ENCODE assay signal across 23 cellular contexts in the genomic region with DNA sequence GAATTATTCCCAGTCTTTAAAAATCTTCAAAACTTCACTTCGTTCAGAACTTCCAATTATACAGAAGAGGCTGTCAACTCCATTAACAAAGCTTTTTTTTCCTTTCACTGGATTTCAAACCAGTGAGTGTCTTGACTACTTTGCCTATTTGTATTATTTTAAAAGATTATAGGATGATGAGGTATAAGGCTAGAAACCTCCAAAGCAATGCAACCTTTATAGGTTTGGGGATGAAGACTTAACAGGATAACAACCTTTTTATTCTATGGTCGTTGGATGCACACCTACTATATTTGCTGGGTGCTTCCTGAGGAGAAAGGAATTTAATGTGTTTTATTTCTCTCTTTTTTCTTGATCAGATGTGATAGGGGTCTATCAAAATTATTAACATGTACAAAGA. TPM values are rescaled to one million over a fixed set of nuclear protein-coding genes. Genes with fewer than 3 reads are reported as not detected.
DNase-seq lines count a peak whose midpoint lies in the region; ATAC-seq, FAIRE-seq and TF ChIP-seq lines count a peak whose summit lies in the region.
"Had no signal": no experiment of that assay in that cellular context is flagged by ENCODE, and none has a peak within 500 bp of the region (broad histone marks: within the 10 kb centered on the region; RNA-seq: fewer than 3 reads in every experiment).

No MANE protein-coding gene starts in this region.

- peaks cover 93% of the 10 kb centered on the region for H3K27me3 Mint-ChIP-seq in nephron (ENCODE audit: low read depth)

- H3K9ac ChIP-seq in HUES48 (ENCODE audit: low read depth, low read length): no peak overlapping the region

- H3K27ac Mint-ChIP-seq in nephron: no peak overlapping the region
- H3K27ac Mint-ChIP-seq: activated CD4-positive, alpha-beta memory T cell treated with anti-CD3 and anti-CD28 coated beads for 36 hours; natural killer cell treated with Interleukin-12 subunit alpha and Interleukin-12 subunit beta and Interleukin-15 and Interleukin-18, amount 100 ng/mL, for 72 hours had no signal

- ATAC-seq in A549: no peak
- no peak for ATAC-seq in HG03457 (IDR thresholded peaks at IDR 0.05; ENCODE audit: unreplicated experiment)
- no peak for ATAC-seq in GM18909 (IDR thresholded peaks at IDR 0.05; ENCODE audit: poor library complexity, unreplicated experiment)
- ATAC-seq: K562 had no signal

- H3K27me3 ChIP-seq in HUES48 (ENCODE audit: control insufficient read depth, insufficient read depth, low read length) (peaks cover 47% of the 10 kb centered on the region), ectodermal cell (ENCODE audit: control insufficient read depth, insufficient read depth, low read length, poor library complexity, severe bottlenecking) (peaks cover 86% of the 10 kb centered on the region)

- peak overlapping the region; percentile 100; the same call in 2 of the 3 replicates for H3K4me2 ChIP-seq in A549

- WGBS in A549 (ENCODE audit: missing lambda C conversion rate): 62% methylated on average over 2 of the region's 2 CpGs
- WGBS in ectodermal cell, 2 experiments: 39 to 50% methylated on average over 2 of the region's 2 CpGs

- FAIRE-seq in A549 (lab: Jason Lieb, UNC): no peak
- FAIRE-seq: GM12891, K562 had no signal

- TF ChIP-seq RAD21 in A549 (conservative IDR thresholded peaks at IDR 0.05 in 1 of 2, IDR thresholded peaks at IDR 0.05 in 1 of 2): no peak

- H3K9me3 Mint-ChIP-seq in nephron: no peaks in the 10 kb centered on the region
- H3K9me3 Mint-ChIP-seq: activated CD4-positive, alpha-beta memory T cell treated with anti-CD3 and anti-CD28 coated beads for 36 hours; natural killer cell treated with Interleukin-12 subunit alpha and Interleukin-12 subunit beta and Interleukin-15 and Interleukin-18, amount 100 ng/mL, for 72 hours had no signal

- peak overlapping the region; percentile 65 to 72 (median 71) for H3K4me3 Mint-ChIP-seq in nephron
- H3K4me3 Mint-ChIP-seq: activated CD4-positive, alpha-beta memory T cell treated with anti-CD3 and anti-CD28 coated beads for 36 hours; natural killer cell treated with Interleukin-12 subunit alpha and Interleukin-12 subunit beta and Interleukin-15 and Interleukin-18, amount 100 ng/mL, for 72 hours had no signal

- H3K27ac ChIP-seq in A549 (no peak overlapping the region), HUES48 (ENCODE audit: low read depth, low read length) (no peak overlapping the region), ectodermal cell (ENCODE audit: insufficient read depth, low read depth, low read length, poor library complexity, severe bottlenecking) (no peak overlapping the region)
- H3K27ac ChIP-seq: HL-60, uterus had no signal

- H3K4me3 ChIP-seq in A549: peak overlapping the region; percentile 65; the same call in 1 of the 3 replicates
- peak overlapping the region; percentile 65 for H3K4me3 ChIP-seq in HUES48 (ENCODE audit: low read depth, low read length)
- H3K4me3 ChIP-seq in ectodermal cell (ENCODE audit: insufficient read depth, low read depth, low read length): peak overlapping the region; percentile 36
- H3K4me3 ChIP-seq: K562, uterus had no signal

- CTCF ChIA-PET in A549 (lab: Yijun Ruan, JAX): interaction anchor here (1.1 to 1.7 kb wide), 2 partner anchors 11 to 217 kb away, joined by 3 to 4 read pairs; no protein-coding TSS in a partner anchor

- TF ChIP-seq POLR2A in A549 (IDR thresholded peaks at IDR 0.05; ENCODE audit: low read length): no peak

- TF ChIP-seq CTCF in A549 (IDR thresholded peaks at IDR 0.05) (no peak), nephron (IDR thresholded peaks at IDR 0.05; ENCODE audit: unreplicated experiment in 3 of 3) (no peak)

- POLR2A ChIA-PET in A549 (lab: Yijun Ruan, JAX): no interaction called here

- H3K4me1 ChIP-seq in A549: peaks cover 21% of the 10 kb centered on the region
- peaks cover 21% of the 10 kb centered on the region for H3K4me1 ChIP-seq in HUES48 (ENCODE audit: control insufficient read depth, insufficient read depth, low read length)
- H3K4me1 ChIP-seq in ectodermal cell (ENCODE audit: control insufficient read depth, insufficient read depth, low read length): peaks cover 19% of the 10 kb centered on the region

- TF ChIP-seq EP300 in A549 (IDR thresholded peaks at IDR 0.05): no peak

- H3K9me3 ChIP-seq in A549 (0 out of 3 replicates have a peak, but pooled peaks cover 5% of the 10 kb centered on the region), HUES48 (ENCODE audit: control insufficient read depth, insufficient read depth, low read length) (no peaks in the 10 kb centered on the region), ectodermal cell (ENCODE audit: control insufficient read depth, low read length) (no peaks in the 10 kb centered on the region)
- H3K9me3 ChIP-seq: uterus had no signal

- H3K36me3 ChIP-seq in HUES48 (ENCODE audit: control insufficient read depth, insufficient read depth, low read length) (no peaks in the 10 kb centered on the region), ectodermal cell (ENCODE audit: control insufficient read depth, insufficient read depth, low read length) (no peaks in the 10 kb centered on the region)
- H3K36me3 ChIP-seq: uterus had no signal

- DNase-seq in A549 (ENCODE audit: low read depth in 1 of 2, low spot score in 1 of 2) (no peak), GM19240 (ENCODE audit: insufficient read length, low spot score) (no peak), retina (no peak)
- DNase-seq: activated CD4-positive, alpha-beta memory T cell treated with anti-CD3 and anti-CD28 coated beads for 36 hours; activated naive CD4-positive, alpha-beta T cell treated with Interleukin-2 at 50 U/mL for 16 hours; activated T-cell treated with anti-CD3 and anti-CD28 coated beads for 4 hours; kidney glomerular epithelial cell; mesenchymal stem cell; NCI-H1694; NCI-H226; stimulated activated CD4-positive, alpha-beta T cell treated with anti-CD3 and anti-CD28 coated beads, Interleukin-12 subunit alpha, Interleukin-12 subunit beta, amount 100 ng/mL, for 4 hours; stimulated activated CD8-positive, alpha-beta memory T cell treated with anti-CD3 and anti-CD28 coated beads, Interleukin-4, amount 100 ng/mL, for 48 hours; uterus had no signal

- peaks cover 5% of the 10 kb centered on the region for H3K4me1 Mint-ChIP-seq in nephron

- no peaks in the 10 kb centered on the region for H3K36me3 Mint-ChIP-seq in nephron (ENCODE audit: low read depth)
- H3K36me3 Mint-ChIP-seq: activated CD4-positive, alpha-beta memory T cell treated with anti-CD3 and anti-CD28 coated beads for 36 hours; natural killer cell treated with Interleukin-12 subunit alpha and Interleukin-12 subunit beta and Interleukin-15 and Interleukin-18, amount 100 ng/mL, for 72 hours had no signal

TF ChIP-seq in A549, 52 proteins besides CTCF, POLR2A, EP300 and RAD21 (continues in another document):
- TF ChIP-seq, protein P1, sequence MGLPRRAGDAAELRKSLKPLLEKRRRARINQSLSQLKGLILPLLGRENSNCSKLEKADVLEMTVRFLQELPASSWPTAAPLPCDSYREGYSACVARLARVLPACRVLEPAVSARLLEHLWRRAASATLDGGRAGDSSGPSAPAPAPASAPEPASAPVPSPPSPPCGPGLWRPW (IDR thresholded peaks at IDR 0.05): no peak
- TF ChIP-seq SREBF2 (IDR thresholded peaks at IDR 0.05) (no peak), ZC3H11A (IDR thresholded peaks at IDR 0.05) (no peak), KDM5A (IDR thresholded peaks at IDR 0.05) (no peak), ZFP36 (IDR thresholded peaks at IDR 0.05; ENCODE audit: borderline replicate concordance, partially characterized antibody) (no peak), HEYL (CRISPR knock-in tag; IDR thresholded peaks at IDR 0.05) (no peak), ZNF302 (CRISPR knock-in tag; IDR thresholded peaks at IDR 0.05) (no peak), JUNB (IDR thresholded peaks at IDR 0.05) (no peak), RARB (CRISPR knock-in tag; IDR thresholded peaks at IDR 0.05) (no peak), GATA3 (IDR thresholded peaks at IDR 0.05; ENCODE audit: borderline replicate concordance) (no peak), MYC (IDR thresholded peaks at IDR 0.05; ENCODE audit: borderline replicate concordance, low read length) (no peak), RCOR1 (IDR thresholded peaks at IDR 0.05; ENCODE audit: low read depth, low read length) (no peak)
- TF ChIP-seq, protein P2, sequence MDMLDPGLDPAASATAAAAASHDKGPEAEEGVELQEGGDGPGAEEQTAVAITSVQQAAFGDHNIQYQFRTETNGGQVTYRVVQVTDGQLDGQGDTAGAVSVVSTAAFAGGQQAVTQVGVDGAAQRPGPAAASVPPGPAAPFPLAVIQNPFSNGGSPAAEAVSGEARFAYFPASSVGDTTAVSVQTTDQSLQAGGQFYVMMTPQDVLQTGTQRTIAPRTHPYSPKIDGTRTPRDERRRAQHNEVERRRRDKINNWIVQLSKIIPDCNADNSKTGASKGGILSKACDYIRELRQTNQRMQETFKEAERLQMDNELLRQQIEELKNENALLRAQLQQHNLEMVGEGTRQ (IDR thresholded peaks at IDR 0.05): no peak
- TF ChIP-seq, protein P3, sequence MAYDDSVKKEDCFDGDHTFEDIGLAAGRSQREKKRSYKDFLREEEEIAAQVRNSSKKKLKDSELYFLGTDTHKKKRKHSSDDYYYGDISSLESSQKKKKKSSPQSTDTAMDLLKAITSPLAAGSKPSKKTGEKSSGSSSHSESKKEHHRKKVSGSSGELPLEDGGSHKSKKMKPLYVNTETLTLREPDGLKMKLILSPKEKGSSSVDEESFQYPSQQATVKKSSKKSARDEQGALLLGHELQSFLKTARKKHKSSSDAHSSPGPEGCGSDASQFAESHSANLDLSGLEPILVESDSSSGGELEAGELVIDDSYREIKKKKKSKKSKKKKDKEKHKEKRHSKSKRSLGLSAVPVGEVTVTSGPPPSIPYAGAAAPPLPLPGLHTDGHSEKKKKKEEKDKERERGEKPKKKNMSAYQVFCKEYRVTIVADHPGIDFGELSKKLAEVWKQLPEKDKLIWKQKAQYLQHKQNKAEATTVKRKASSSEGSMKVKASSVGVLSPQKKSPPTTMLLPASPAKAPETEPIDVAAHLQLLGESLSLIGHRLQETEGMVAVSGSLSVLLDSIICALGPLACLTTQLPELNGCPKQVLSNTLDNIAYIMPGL (CRISPR knock-in tag; IDR thresholded peaks at IDR 0.05; ENCODE audit: borderline replicate concordance): no peak

RNA-seq across cellular contexts. Expression of a gene that starts 1.9 kb away (rescaled TPM):
- 0.19 TPM in 1 of 2 replicates, not detected in the other for polyA plus RNA-seq in A549 (2011; rRNA removed)
- 0.09 and 0.11 TPM in 2 replicates for polyA plus RNA-seq in A549 (2012; cell fraction: cytosol; rRNA removed)
- polyA plus RNA-seq in A549 (2012; cell fraction: nucleus; rRNA removed): 0.06 TPM in 1 of 2 replicates, not detected in the other
- polyA plus RNA-seq in A549 (2017; fragmentation: RNase III; extraction: RNeasy Plus Mini Kit Qiagen cat#74134 plus additional on column Dnase treatment): 0.07 to 0.16 TPM in 2 of 3 replicates, not detected in the other
- 0.29 TPM in 1 of 2 replicates, not detected in the other for polyA minus RNA-seq in A549 (2011; rRNA and poly(A)+ RNA removed)
- 0.78 TPM for polyA plus RNA-seq in ectodermal cell (2013, experiment 1 of 4)
- 1.7 TPM for polyA plus RNA-seq in ectodermal cell (2013, experiment 2 of 4)
- 1.4 TPM for polyA plus RNA-seq in ectodermal cell (2013, experiment 3 of 4)
- 0.81 TPM for polyA plus RNA-seq in ectodermal cell (2013, experiment 4 of 4)
- polyA plus RNA-seq: AG04450, K562 had no signal
